Comparison of ENCODE assay signal across 12 cellular contexts in genomic region chr18:48629730-48630324, GRCh38.
DNase-seq lines count a peak whose midpoint lies in the region; ATAC-seq lines count a peak whose summit lies in the region.
"Had no signal": no experiment of that assay in that cellular context is flagged by ENCODE, and none has a peak within 500 bp of the region (broad histone marks: within the 10 kb centered on the region; RNA-seq: fewer than 3 reads in every experiment).

No MANE protein-coding gene starts in this region.

- H2BK5ac ChIP-seq in mesendoderm (ENCODE audit: low read length) = no peak overlapping the region

- H3K27ac ChIP-seq in mesendoderm (ENCODE audit: low read depth, low read length) = no peak overlapping the region

- no peak overlapping the region for H3K56ac ChIP-seq in mesendoderm (ENCODE audit: low read length)

- no peak overlapping the region for H3K4me3 ChIP-seq in mesendoderm (ENCODE audit: low read length)

- no peak overlapping the region for H4K5ac ChIP-seq in mesendoderm (ENCODE audit: low read length)

- H3K23ac ChIP-seq in mesendoderm (ENCODE audit: low read length) = no peak overlapping the region

- H3K18ac ChIP-seq in mesendoderm (ENCODE audit: low read length) = no peak overlapping the region

- no peak for ATAC-seq in HG03457 (IDR thresholded peaks at IDR 0.05; ENCODE audit: unreplicated experiment)
- ATAC-seq: activated CD8-positive, alpha-beta memory T cell treated with anti-CD3 and anti-CD28 coated beads, Interleukin-2, amount 10 ng/mL, durations not matched to agents 7 days and 5 days; left colon had no signal

- no peaks in the 10 kb centered on the region for H3K79me1 ChIP-seq in mesendoderm (ENCODE audit: low read length)

- H3K4ac ChIP-seq in mesendoderm (ENCODE audit: low read depth, low read length) = no peak overlapping the region

- no peaks in the 10 kb centered on the region for H3K79me2 ChIP-seq in mesendoderm (ENCODE audit: control insufficient read depth, insufficient read depth, low read length)

- peak; percentile 88 for DNase-seq in AG08396 (ENCODE audit: low spot score)
- peak; percentile 16 for DNase-seq in NCI-H446 treated with DMSO at 0.1 percent for 48 hours (lab: John Stamatoyannopoulos, UW)
- DNase-seq in dermis blood vessel endothelial cell = peak; percentile 82
- peak; percentile 60 for DNase-seq in mesendoderm
- no peak for DNase-seq in NK-92 treated with Interleukin-12 subunit alpha and Interleukin-12 subunit beta, amount 100 ng/mL, for 24 hours (lab: John Stamatoyannopoulos, UW)
- DNase-seq in GM19238 (ENCODE audit: insufficient read length, low spot score) = no peak
- no peak for DNase-seq in activated naive CD4-positive, alpha-beta T cell treated with Interleukin-2 at 50 U/mL for 16 hours
- DNase-seq: activated CD8-positive, alpha-beta memory T cell treated with anti-CD3 and anti-CD28 coated beads, Interleukin-2, amount 10 ng/mL, durations not matched to agents 7 days and 5 days; CD4-positive, alpha-beta memory T cell; left colon; SHP77 had no signal

- no peak overlapping the region for H2AK5ac ChIP-seq in mesendoderm (ENCODE audit: low read length)

- no peaks in the 10 kb centered on the region for H3K27me3 ChIP-seq in mesendoderm (ENCODE audit: insufficient read depth, low read length, poor library complexity)

- no peak overlapping the region for H4K8ac ChIP-seq in mesendoderm (ENCODE audit: low read depth, low read length)

- H2BK120ac ChIP-seq in mesendoderm (ENCODE audit: low read depth, low read length) = no peak overlapping the region

- no peak overlapping the region for H3K9ac ChIP-seq in mesendoderm (ENCODE audit: low read length)

- no peak overlapping the region for H3K4me2 ChIP-seq in mesendoderm (ENCODE audit: low read length)

- no peaks in the 10 kb centered on the region for H3K4me1 ChIP-seq in mesendoderm (ENCODE audit: control insufficient read depth, low read depth, low read length)

- no CpG with 5 or more reads among the region's 7 CpGs for WGBS in mesendoderm (ENCODE audit: extremely low coverage, insufficient coverage, low lambda C conversion rate)

- no peaks in the 10 kb centered on the region for H3K36me3 ChIP-seq in mesendoderm (ENCODE audit: control insufficient read depth, insufficient read depth, low read length)

- no peak overlapping the region for H2BK15ac ChIP-seq in mesendoderm (replicated peaks; ENCODE audit: low read depth)

Comparison
In these comparisons a context has a peak if more than half of its experiments do, and no peak if none do; other contexts are left out.
1. DNase-seq: peak in AG08396 (single experiment), NCI-H446 treated with DMSO at 0.1 percent for 48 hours (single experiment), dermis blood vessel endothelial cell (single experiment) and mesendoderm (single experiment); none in NK-92 treated with Interleukin-12 subunit alpha and Interleukin-12 subunit beta, amount 100 ng/mL, for 24 hours (single experiment), GM19238 (single experiment) and activated naive CD4-positive, alpha-beta T cell treated with Interleukin-2 at 50 U/mL for 16 hours (single experiment).